Comparison of ENCODE assay signal across 26 cellular contexts in genomic region chr16:88073201-88073721, GRCh38.
DNase-seq lines count a peak whose midpoint lies in the region; ATAC-seq and TF ChIP-seq lines count a peak whose summit lies in the region.
"Had no signal": no experiment of that assay in that cellular context is flagged by ENCODE, and none has a peak within 500 bp of the region (broad histone marks: within the 10 kb centered on the region; RNA-seq: fewer than 3 reads in every experiment).

No MANE protein-coding gene starts in this region.

- H3K4me1 ChIP-seq in RWPE2 (ENCODE audit: insufficient read depth, poor library complexity, severe bottlenecking) = no peaks in the 10 kb centered on the region
- H3K4me1 ChIP-seq in mesenchymal stem cell (ENCODE audit: control insufficient read depth, insufficient read depth, low read depth, low read length) = peaks cover 7% of the 10 kb centered on the region
- peaks cover 0 to 30% (median 13%) of the 10 kb centered on the region in 6 donors for H3K4me1 ChIP-seq in spleen
- H3K4me1 ChIP-seq in esophagus squamous epithelium = no peaks in the 10 kb centered on the region
- H3K4me1 ChIP-seq: Caco-2, SJCRH30 had no signal

- H3K9me3 ChIP-seq in RWPE2 (ENCODE audit: severe bottlenecking) (no peaks in the 10 kb centered on the region), mesenchymal stem cell (ENCODE audit: control insufficient read depth, low read length) (no peaks in the 10 kb centered on the region), spleen (no peaks in the 10 kb centered on the region), esophagus squamous epithelium (no peaks in the 10 kb centered on the region)
- H3K9me3 ChIP-seq: BE2C, Caco-2, SJCRH30 had no signal

- H3K36me3 Mint-ChIP-seq in effector memory CD8-positive, alpha-beta T cell (ENCODE audit: insufficient read depth) = peaks cover 25% of the 10 kb centered on the region
- H3K36me3 Mint-ChIP-seq in activated CD8-positive, alpha-beta T cell treated with anti-CD3 and anti-CD28 coated beads, Interleukin-2, amount 10 ng/mL, durations not matched to agents 7 days and 5 days (ENCODE audit: low read depth) = peaks cover 3% of the 10 kb centered on the region

- no peak overlapping the region for H2BK5ac ChIP-seq in mesenchymal stem cell (ENCODE audit: low read depth, low read length, poor library complexity, severe bottlenecking)

- intact Hi-C loops in spleen (cut with DNase I; ENCODE audit: low total_unique reads) = no loop called here
- intact Hi-C loops in esophagus squamous epithelium (cut with DNase I) = no loop called here

- DNase-seq in GM10266 (ENCODE audit: extremely low spot score) = peak; percentile 23
- peak; percentile 67 for DNase-seq in RWPE2 (ENCODE audit: low spot score)
- no peak for DNase-seq in mesenchymal stem cell
- DNase-seq in spleen = peak; percentile 64
- no peak for DNase-seq in esophagus squamous epithelium (lab: John Stamatoyannopoulos, UW)
- DNase-seq in effector memory CD8-positive, alpha-beta T cell = no peak
- no peak for DNase-seq in activated CD8-positive, alpha-beta T cell treated with anti-CD3 and anti-CD28 coated beads, Interleukin-2, amount 10 ng/mL, durations not matched to agents 7 days and 5 days
- DNase-seq: BE2C; Caco-2; CD4-positive, alpha-beta T cell; DMS 273 treated with DMSO at 0.1 percent for 48 hours; DND-41; GOT3; HCEC 1CT; NCI-H1092 treated with DMSO at 0.1 percent for 48 hours; NCI-H1694; NCI-H2081; NCI-H2171; NCI-H345; NCI-H524 treated with DMSO at 0.1 percent for 48 hours; NCI-H82; SJCRH30 had no signal

- H3K79me1 ChIP-seq in mesenchymal stem cell (replicated peaks; ENCODE audit: low read length, poor library complexity, severe bottlenecking) = peaks cover 26% of the 10 kb centered on the region

- WGBS in mesenchymal stem cell = 92% methylated on average over 35 of the region's 36 CpGs
- WGBS in spleen, 5 donors = 90 to 97% (median 93%) methylated on average over 23 to 36 of the region's 36 CpGs
- WGBS in esophagus squamous epithelium, 2 donors = 89 to 100% methylated on average over 1 to 11 of the region's 36 CpGs

- no peak overlapping the region for H4K91ac ChIP-seq in mesenchymal stem cell (ENCODE audit: low read length)

- H2AFZ ChIP-seq in mesenchymal stem cell (ENCODE audit: low read depth, low read length) = no peak overlapping the region

- H3K4me2 ChIP-seq in mesenchymal stem cell (ENCODE audit: low read length, poor library complexity, severe bottlenecking) = no peak overlapping the region
- H3K4me2 ChIP-seq: KMS-11 had no signal

- peak overlapping the region; percentile 16 for H2BK15ac ChIP-seq in mesenchymal stem cell (ENCODE audit: low read depth, poor library complexity, severe bottlenecking)

- CTCF ChIA-PET in activated CD8-positive, alpha-beta T cell treated with anti-CD3 and anti-CD28 coated beads, Interleukin-2, amount 10 ng/mL, durations not matched to agents 7 days and 5 days (lab: Charles Lee) = no interaction called here

- H4K8ac ChIP-seq in mesenchymal stem cell (ENCODE audit: low read length) = no peak overlapping the region

- no peak overlapping the region for H2BK12ac ChIP-seq in mesenchymal stem cell (ENCODE audit: low read length in 2 of 2)

- H3K4me1 Mint-ChIP-seq in effector memory CD8-positive, alpha-beta T cell (ENCODE audit: low read depth in 2 of 2) = no peaks in the 10 kb centered on the region
- H3K4me1 Mint-ChIP-seq in activated CD8-positive, alpha-beta T cell treated with anti-CD3 and anti-CD28 coated beads, Interleukin-2, amount 10 ng/mL, durations not matched to agents 7 days and 5 days (ENCODE audit: low read depth) = peaks cover 2% of the 10 kb centered on the region

- TF ChIP-seq POLR2A in spleen (IDR thresholded peaks at IDR 0.05) = no peak
- TF ChIP-seq POLR2A in esophagus squamous epithelium (IDR thresholded peaks at IDR 0.05) = no peak

- H3K27ac ChIP-seq in RWPE2 (ENCODE audit: poor library complexity, severe bottlenecking) (no peak overlapping the region), mesenchymal stem cell (ENCODE audit: low read length, poor library complexity, severe bottlenecking) (no peak overlapping the region), spleen (no peak overlapping the region), esophagus squamous epithelium (no peak overlapping the region)
- H3K27ac ChIP-seq: HL-60, KMS-11, SJCRH30 had no signal

- H2BK120ac ChIP-seq in mesenchymal stem cell (ENCODE audit: low read depth, low read length) = no peak overlapping the region

- TF ChIP-seq CTCF in GM10266 (IDR thresholded peaks at IDR 0.05; ENCODE audit: control insufficient read depth, insufficient read depth, low read depth, missing control alignments) = no peak
- no peak for TF ChIP-seq CTCF in RWPE2 (IDR thresholded peaks at IDR 0.05; ENCODE audit: poor library complexity, severe bottlenecking)
- TF ChIP-seq CTCF in spleen (IDR thresholded peaks at IDR 0.05 in 8 of 11, conservative IDR thresholded peaks at IDR 0.05 in 3 of 11) = no peak
- TF ChIP-seq CTCF in esophagus squamous epithelium (IDR thresholded peaks at IDR 0.05) = no peak

- no peak for ATAC-seq in RWPE2 (ENCODE audit: low read depth)
- no peak for ATAC-seq in effector memory CD8-positive, alpha-beta T cell (replicated peaks)
- no peak for ATAC-seq in activated CD8-positive, alpha-beta T cell treated with anti-CD3 and anti-CD28 coated beads, Interleukin-2, amount 10 ng/mL, durations not matched to agents 7 days and 5 days
- ATAC-seq: HepG2, Panc1 had no signal

- H3K36me3 ChIP-seq in RWPE2 (ENCODE audit: low read depth) = no peaks in the 10 kb centered on the region
- H3K36me3 ChIP-seq in mesenchymal stem cell (ENCODE audit: control insufficient read depth in 1 of 2, insufficient read depth in 2 of 2, low read depth in 1 of 2, low read length in 2 of 2) = peaks cover 23 to 87% of the 10 kb centered on the region in 2 experiments
- H3K36me3 ChIP-seq in spleen = peaks cover 0 to 100% (median 64%) of the 10 kb centered on the region in 6 donors
- peaks cover 7 to 96% (median 25%) of the 10 kb centered on the region in 3 donors for H3K36me3 ChIP-seq in esophagus squamous epithelium
- H3K36me3 ChIP-seq: SJCRH30 had no signal

- H3K27ac Mint-ChIP-seq in effector memory CD8-positive, alpha-beta T cell = no peak overlapping the region
- H3K27ac Mint-ChIP-seq in activated CD8-positive, alpha-beta T cell treated with anti-CD3 and anti-CD28 coated beads, Interleukin-2, amount 10 ng/mL, durations not matched to agents 7 days and 5 days = no peak overlapping the region
- H3K27ac Mint-ChIP-seq: CD4-positive, alpha-beta T cell had no signal

- H3K9me3 Mint-ChIP-seq in effector memory CD8-positive, alpha-beta T cell = no peaks in the 10 kb centered on the region
- no peaks in the 10 kb centered on the region for H3K9me3 Mint-ChIP-seq in activated CD8-positive, alpha-beta T cell treated with anti-CD3 and anti-CD28 coated beads, Interleukin-2, amount 10 ng/mL, durations not matched to agents 7 days and 5 days (ENCODE audit: insufficient read depth)
- H3K9me3 Mint-ChIP-seq: CD4-positive, alpha-beta T cell had no signal

- no peak overlapping the region for H3K4ac ChIP-seq in mesenchymal stem cell (ENCODE audit: low read depth in 1 of 2, low read length in 2 of 2)

- no peak overlapping the region for H2AK5ac ChIP-seq in mesenchymal stem cell (ENCODE audit: low read length, severe bottlenecking)

- H3K27me3 Mint-ChIP-seq in effector memory CD8-positive, alpha-beta T cell = no peaks in the 10 kb centered on the region
- no peaks in the 10 kb centered on the region for H3K27me3 Mint-ChIP-seq in activated CD8-positive, alpha-beta T cell treated with anti-CD3 and anti-CD28 coated beads, Interleukin-2, amount 10 ng/mL, durations not matched to agents 7 days and 5 days (ENCODE audit: low read depth)
- H3K27me3 Mint-ChIP-seq: CD4-positive, alpha-beta T cell had no signal

- no peak overlapping the region for H3K14ac ChIP-seq in mesenchymal stem cell (ENCODE audit: low read length in 2 of 2)

- H3K18ac ChIP-seq in mesenchymal stem cell (ENCODE audit: low read depth in 1 of 2, low read length in 2 of 2) = no peak overlapping the region

- no peak overlapping the region for H3K4me3 Mint-ChIP-seq in effector memory CD8-positive, alpha-beta T cell
- H3K4me3 Mint-ChIP-seq in activated CD8-positive, alpha-beta T cell treated with anti-CD3 and anti-CD28 coated beads, Interleukin-2, amount 10 ng/mL, durations not matched to agents 7 days and 5 days = no peak overlapping the region
- H3K4me3 Mint-ChIP-seq: CD4-positive, alpha-beta T cell had no signal

- H3K4me3 ChIP-seq in RWPE2 (ENCODE audit: severe bottlenecking) (no peak overlapping the region), mesenchymal stem cell (ENCODE audit: insufficient read depth in 1 of 2, low read depth in 1 of 2, low read length in 2 of 2) (no peak overlapping the region), spleen (no peak overlapping the region), esophagus squamous epithelium (no peak overlapping the region)
- H3K4me3 ChIP-seq: SJCRH30 had no signal

- H3K23ac ChIP-seq in mesenchymal stem cell (ENCODE audit: low read length in 2 of 2) = no peak overlapping the region

- H3K9ac ChIP-seq in mesenchymal stem cell (ENCODE audit: low read length) = no peak overlapping the region
- H3K9ac ChIP-seq: KMS-11 had no signal

- POLR2A ChIA-PET in activated CD8-positive, alpha-beta T cell treated with anti-CD3 and anti-CD28 coated beads, Interleukin-2, amount 10 ng/mL, durations not matched to agents 7 days and 5 days (lab: Charles Lee) = no interaction called here

- no peaks in the 10 kb centered on the region for H3K27me3 ChIP-seq in RWPE2 (ENCODE audit: insufficient read depth, poor library complexity, severe bottlenecking)
- H3K27me3 ChIP-seq in mesenchymal stem cell (ENCODE audit: control insufficient read depth in 1 of 2, insufficient read depth in 1 of 2, low read length in 2 of 2) = no peaks in the 10 kb centered on the region
- H3K27me3 ChIP-seq in spleen (replicated peaks in 1 of 7) = no peaks in the 10 kb centered on the region
- H3K27me3 ChIP-seq in esophagus squamous epithelium = no peaks in the 10 kb centered on the region
- H3K27me3 ChIP-seq: BE2C, SJCRH30 had no signal

Comparison
In these comparisons a context has a peak if more than half of its experiments do, and no peak if none do; other contexts are left out.
1. DNase-seq: peak in GM10266 (single experiment), RWPE2 (single experiment) and spleen (single experiment); none in mesenchymal stem cell (single experiment), esophagus squamous epithelium (single experiment), effector memory CD8-positive, alpha-beta T cell (0 of 3) and activated CD8-positive, alpha-beta T cell treated with anti-CD3 and anti-CD28 coated beads, Interleukin-2, amount 10 ng/mL, durations not matched to agents 7 days and 5 days (single experiment).